In genomic region chr13:80036845-80037504, GRCh38 we compare ENCODE assay signal across 12 cellular contexts.
DNase-seq lines count a peak whose midpoint lies in the region; ATAC-seq, FAIRE-seq and TF ChIP-seq lines count a peak whose summit lies in the region.
"Had no signal": no experiment of that assay in that cellular context is flagged by ENCODE, and none has a peak within 500 bp of the region (broad histone marks: within the 10 kb centered on the region; RNA-seq: fewer than 3 reads in every experiment).

No MANE protein-coding gene starts in this region.

- FAIRE-seq in GM19239 (lab: Jason Lieb, UNC): peak; percentile 45
- FAIRE-seq: G401.6 had no signal

- WGBS in lower leg skin, 2 donors: 62 to 69% methylated on average over 2 of the region's 2 CpGs

- POLR2A ChIA-PET in activated CD8-positive, alpha-beta T cell treated with anti-CD3 and anti-CD28 coated beads for 36 hours (lab: Charles Lee): no interaction called here

- no peaks in the 10 kb centered on the region for H3K9me3 Mint-ChIP-seq in activated CD8-positive, alpha-beta T cell treated with anti-CD3 and anti-CD28 coated beads for 36 hours

- no peak for TF ChIP-seq POLR2A in lower leg skin (IDR thresholded peaks at IDR 0.05)

- no peak for TF ChIP-seq CTCF in activated CD8-positive, alpha-beta T cell treated with anti-CD3 and anti-CD28 coated beads for 36 hours (IDR thresholded peaks at IDR 0.05)
- TF ChIP-seq CTCF in lower leg skin (IDR thresholded peaks at IDR 0.05): no peak

- intact Hi-C loops in sciatic nerve (cut with DNase I) (no loop called here), lower leg skin (cut with DNase I; ENCODE audit: low total_unique reads) (no loop called here)
- intact Hi-C loops in activated CD8-positive, alpha-beta T cell treated with anti-CD3 and anti-CD28 coated beads for 36 hours (cut with micrococcal nuclease): no loop called here

- ATAC-seq in HG03135 (IDR thresholded peaks at IDR 0.05; ENCODE audit: unreplicated experiment) (peak; percentile 53), sciatic nerve (peak; percentile 44), HG03159 (IDR thresholded peaks at IDR 0.05; ENCODE audit: unreplicated experiment) (no peak)
- no peak for ATAC-seq in activated CD8-positive, alpha-beta T cell treated with anti-CD3 and anti-CD28 coated beads for 36 hours

- no peaks in the 10 kb centered on the region for H3K36me3 Mint-ChIP-seq in activated CD8-positive, alpha-beta T cell treated with anti-CD3 and anti-CD28 coated beads for 36 hours (ENCODE audit: low read depth)

- H3K4me1 Mint-ChIP-seq in activated CD8-positive, alpha-beta T cell treated with anti-CD3 and anti-CD28 coated beads for 36 hours (ENCODE audit: low read depth): no peaks in the 10 kb centered on the region

- CTCF ChIA-PET in activated CD8-positive, alpha-beta T cell treated with anti-CD3 and anti-CD28 coated beads for 36 hours (lab: Charles Lee): no interaction called here

- H3K27ac Mint-ChIP-seq in activated CD8-positive, alpha-beta T cell treated with anti-CD3 and anti-CD28 coated beads for 36 hours: no peak overlapping the region

- no peaks in the 10 kb centered on the region for H3K27me3 Mint-ChIP-seq in activated CD8-positive, alpha-beta T cell treated with anti-CD3 and anti-CD28 coated beads for 36 hours

- H3K4me3 ChIP-seq in lower leg skin (ENCODE audit: low read depth, poor library complexity, severe bottlenecking): no peak overlapping the region
- H3K4me3 ChIP-seq: skin epidermis had no signal

- no peak overlapping the region for H3K4me3 Mint-ChIP-seq in activated CD8-positive, alpha-beta T cell treated with anti-CD3 and anti-CD28 coated beads for 36 hours

- DNase-seq in GM19239 (ENCODE audit: insufficient read length, low spot score): no peak
- DNase-seq in SKM-1 treated with dmso at 0.1 percent for 144 hours (lab: John Stamatoyannopoulos, UW; ENCODE audit: unreplicated experiment): peak; percentile 97
- no peak for DNase-seq in sciatic nerve (ENCODE audit: low spot score)
- no peak for DNase-seq in T-helper 1 cell
- no peak for DNase-seq in activated CD8-positive, alpha-beta T cell treated with anti-CD3 and anti-CD28 coated beads for 36 hours
- DNase-seq in lower leg skin (ENCODE audit: low spot score in 2 of 2): no peak
- DNase-seq: activated CD8-positive, alpha-beta memory T cell treated with anti-CD3 and anti-CD28 coated beads, Interleukin-2, amount 50 U/mL, for 4 hours; cortex of kidney had no signal

Comparison
In these comparisons a context has a peak if more than half of its experiments do, and no peak if none do; other contexts are left out.
1. ATAC-seq: peak in HG03135 (single experiment) and sciatic nerve (single experiment); none in activated CD8-positive, alpha-beta T cell treated with anti-CD3 and anti-CD28 coated beads for 36 hours (single experiment) and HG03159 (single experiment).